Comparison of ENCODE assay signal across 28 cellular contexts in genomic region chr5:95922798-95923197, GRCh38.
"Had no signal": no experiment of that assay in that cellular context is flagged by ENCODE, and none has a peak within 500 bp of the region (broad histone marks: within the 10 kb centered on the region; RNA-seq: fewer than 3 reads in every experiment).

No MANE protein-coding gene starts in this region.

- DNase-seq: activated B cell treated with CpG ODN at 0.5 μM for 24 hours; activated CD4-positive, alpha-beta T cell treated with anti-CD3 and anti-CD28 coated beads for 1 hour; activated CD4-positive, alpha-beta T cell treated with anti-CD3 and anti-CD28 coated beads, Interleukin-2, amount 50 U/mL, for 48 hours; activated CD8-positive, alpha-beta memory T cell treated with anti-CD3 and anti-CD28 coated beads, Interleukin-2, amount 10 ng/mL, durations not matched to agents 7 days and 5 days; activated effector memory CD4-positive, alpha-beta T cell treated with anti-CD3 and anti-CD28 coated beads, Interleukin-2, amount 50 U/mL, for 16 hours; activated naive CD4-positive, alpha-beta T cell treated with Interleukin-2 at 50 U/mL for 16 hours; activated naive CD8-positive, alpha-beta T cell treated with anti-CD3 and anti-CD28 coated beads, Interleukin-2, amount 50 U/mL, for 24 hours; activated T-cell treated with anti-CD3 and anti-CD28 coated beads, Interleukin-2, amount 50 U/mL, for 24 hours; amygdala; KBM-7; MG63; NCI-H1105; NCI-H1436; NCI-H1694 treated with DMSO at 0.1 percent for 48 hours; NCI-H2029 treated with DMSO at 0.1 percent for 48 hours; NCI-H345; NCI-H510A; NCI-H526 treated with DMSO at 0.1 percent for 48 hours; NCI-H82; PC-3; T-cell; T-helper 2 cell; T1000 had no signal

- H3K9me3 Mint-ChIP-seq: activated B cell treated with CpG ODN at 0.5 μM for 24 hours; activated CD4-positive, alpha-beta T cell treated with anti-CD3 and anti-CD28 coated beads, Interleukin-2, amount 10 ng/mL, durations not matched to agents 24 days and 14 days; activated naive CD4-positive, alpha-beta T cell treated with anti-CD3 and anti-CD28 coated beads, Interleukin-2, amount 50 U/mL, for 72 hours; activated naive CD8-positive, alpha-beta T cell treated with anti-CD3 and anti-CD28 coated beads, Interleukin-2, amount 50 U/mL, for 24 hours; activated T-cell treated with anti-CD3 and anti-CD28 coated beads, Interleukin-2, amount 50 U/mL, for 24 hours; brain; T-cell had no signal

- H3K4me3 ChIP-seq: cardiac muscle cell, MG63, SK-N-MC had no signal

- H3K4me3 Mint-ChIP-seq: activated B cell treated with CpG ODN at 0.5 μM for 24 hours; activated CD4-positive, alpha-beta T cell treated with anti-CD3 and anti-CD28 coated beads, Interleukin-2, amount 10 ng/mL, durations not matched to agents 24 days and 14 days; activated CD8-positive, alpha-beta memory T cell treated with anti-CD3 and anti-CD28 coated beads, Interleukin-2, amount 10 ng/mL, durations not matched to agents 7 days and 5 days; activated naive CD8-positive, alpha-beta T cell treated with anti-CD3 and anti-CD28 coated beads, Interleukin-2, amount 50 U/mL, for 24 hours; activated T-cell treated with anti-CD3 and anti-CD28 coated beads, Interleukin-2, amount 50 U/mL, for 24 hours; brain; T-cell had no signal

- H3K4me1 Mint-ChIP-seq: brain had no signal

- H3K27ac ChIP-seq: cardiac muscle cell, SK-N-MC had no signal

- H3K27me3 Mint-ChIP-seq: activated B cell treated with CpG ODN at 0.5 μM for 24 hours; activated CD4-positive, alpha-beta T cell treated with anti-CD3 and anti-CD28 coated beads, Interleukin-2, amount 10 ng/mL, durations not matched to agents 24 days and 14 days; activated CD8-positive, alpha-beta memory T cell treated with anti-CD3 and anti-CD28 coated beads, Interleukin-2, amount 10 ng/mL, durations not matched to agents 7 days and 5 days; activated naive CD8-positive, alpha-beta T cell treated with anti-CD3 and anti-CD28 coated beads, Interleukin-2, amount 50 U/mL, for 24 hours; activated T-cell treated with anti-CD3 and anti-CD28 coated beads, Interleukin-2, amount 50 U/mL, for 24 hours; T-cell had no signal

- H3K36me3 Mint-ChIP-seq: brain had no signal

- H3K9me3 ChIP-seq: MG63 had no signal

- H3K27ac Mint-ChIP-seq: activated B cell treated with CpG ODN at 0.5 μM for 24 hours; activated CD4-positive, alpha-beta T cell treated with anti-CD3 and anti-CD28 coated beads, Interleukin-2, amount 10 ng/mL, durations not matched to agents 24 days and 14 days; activated CD8-positive, alpha-beta memory T cell treated with anti-CD3 and anti-CD28 coated beads, Interleukin-2, amount 10 ng/mL, durations not matched to agents 7 days and 5 days; activated naive CD4-positive, alpha-beta T cell treated with anti-CD3 and anti-CD28 coated beads, Interleukin-2, amount 50 U/mL, for 72 hours; activated naive CD8-positive, alpha-beta T cell treated with anti-CD3 and anti-CD28 coated beads, Interleukin-2, amount 50 U/mL, for 24 hours; activated T-cell treated with anti-CD3 and anti-CD28 coated beads, Interleukin-2, amount 50 U/mL, for 24 hours; brain; T-cell had no signal

- H3K36me3 ChIP-seq: cardiac muscle cell had no signal

- ATAC-seq: activated CD8-positive, alpha-beta memory T cell treated with anti-CD3 and anti-CD28 coated beads, Interleukin-2, amount 10 ng/mL, durations not matched to agents 7 days and 5 days; activated naive CD4-positive, alpha-beta T cell treated with anti-CD3 and anti-CD28 coated beads, Interleukin-2, amount 50 U/mL, for 72 hours; activated naive CD8-positive, alpha-beta T cell treated with anti-CD3 and anti-CD28 coated beads, Interleukin-2, amount 50 U/mL, for 24 hours; PC-3 had no signal

- H3K27me3 ChIP-seq: cardiac muscle cell, MG63 had no signal
